ENCODE assay signal across 30 cellular contexts in genomic region chr2:119414894-119415293, GRCh38. TPM values are rescaled to one million over a fixed set of nuclear protein-coding genes. Genes with fewer than 3 reads are reported as not detected.
DNase-seq lines count a peak whose midpoint lies in the region; ATAC-seq, FAIRE-seq and TF ChIP-seq lines count a peak whose summit lies in the region.
"Had no signal": no experiment of that assay in that cellular context is flagged by ENCODE, and none has a peak within 500 bp of the region (broad histone marks: within the 10 kb centered on the region; RNA-seq: fewer than 3 reads in every experiment).

No MANE protein-coding gene starts in this region.

- no peak overlapping the region for H3K27ac ChIP-seq in BLaER1 treated with 17β-estradiol and CSF1 and Interleukin-3, amounts not matched to agents 10 nM and 100 nM
- H3K27ac ChIP-seq in astrocyte (ENCODE audit: low read depth, low read length), result no peak overlapping the region
- no peak overlapping the region for H3K27ac ChIP-seq in transverse colon
- H3K27ac ChIP-seq: SJSA1 had no signal

- peaks cover 6 to 29% (median 18%) of the 10 kb centered on the region in 11 experiments; a peak in 21 of 22 replicates for H3K9me3 ChIP-seq in BLaER1 treated with 17β-estradiol and CSF1 and Interleukin-3, amounts not matched to agents 10 nM and 100 nM (replicated peaks in 1 of 11)
- H3K9me3 ChIP-seq in astrocyte (ENCODE audit: insufficient read depth, low read depth, low read length) (no peaks in the 10 kb centered on the region), transverse colon (no peaks in the 10 kb centered on the region)
- H3K9me3 ChIP-seq: SJSA1 had no signal

- H3K27me3 Mint-ChIP-seq in astrocyte (ENCODE audit: low read depth, unreplicated experiment), result peaks cover 2% of the 10 kb centered on the region
- H3K27me3 Mint-ChIP-seq in stimulated activated naive B cell treated with anti-CD40 and anti-IgM and Interleukin-4, amounts not matched to agents 10 μg/mL and 1 μg/mL and 100 μg/mL, for 72 hours, result peaks cover 5 to 8% of the 10 kb centered on the region in 2 donors

- H3K9ac ChIP-seq in BLaER1 treated with 17β-estradiol and CSF1 and Interleukin-3, amounts not matched to agents 10 nM and 100 nM, result no peak overlapping the region
- no peak overlapping the region for H3K9ac ChIP-seq in astrocyte (ENCODE audit: low read length)

- H3K9me3 Mint-ChIP-seq in astrocyte (ENCODE audit: unreplicated experiment), result peaks cover 3% of the 10 kb centered on the region
- no peaks in the 10 kb centered on the region for H3K9me3 Mint-ChIP-seq in stimulated activated naive B cell treated with anti-CD40 and anti-IgM and Interleukin-4, amounts not matched to agents 10 μg/mL and 1 μg/mL and 100 μg/mL, for 72 hours

- TF ChIP-seq CTCF in astrocyte (IDR thresholded peaks at IDR 0.05; ENCODE audit: insufficient read depth, low read depth, low read length) (no peak), transverse colon (IDR thresholded peaks at IDR 0.05) (no peak)

- no peak for TF ChIP-seq EP300 in transverse colon (IDR thresholded peaks at IDR 0.05; ENCODE audit: low read depth)

- H3K27ac Mint-ChIP-seq in astrocyte (ENCODE audit: unreplicated experiment), result no peak overlapping the region
- H3K27ac Mint-ChIP-seq in stimulated activated naive B cell treated with anti-CD40 and anti-IgM and Interleukin-4, amounts not matched to agents 10 μg/mL and 1 μg/mL and 100 μg/mL, for 72 hours, result no peak overlapping the region
- H3K27ac Mint-ChIP-seq: CD4-positive, alpha-beta memory T cell had no signal

- no peaks in the 10 kb centered on the region for H3K36me3 Mint-ChIP-seq in astrocyte (ENCODE audit: low read depth, unreplicated experiment)
- H3K36me3 Mint-ChIP-seq in stimulated activated naive B cell treated with anti-CD40 and anti-IgM and Interleukin-4, amounts not matched to agents 10 μg/mL and 1 μg/mL and 100 μg/mL, for 72 hours, result no peaks in the 10 kb centered on the region
- H3K36me3 Mint-ChIP-seq: CD4-positive, alpha-beta memory T cell had no signal

- 72 to 76% methylated on average over 3 of the region's 3 CpGs for WGBS in transverse colon (ENCODE audit: low coverage in 1 of 2), 2 donors

- no peak overlapping the region for H3K4me3 ChIP-seq in BLaER1 treated with 17β-estradiol and CSF1 and Interleukin-3, amounts not matched to agents 10 nM and 100 nM
- no peak overlapping the region for H3K4me3 ChIP-seq in astrocyte (ENCODE audit: insufficient read depth, low read depth, low read length)
- no peak overlapping the region for H3K4me3 ChIP-seq in transverse colon
- H3K4me3 ChIP-seq: SJSA1 had no signal

- DNase-seq in KBM-7 (peak; percentile 38), astrocyte (ENCODE audit: low read depth) (no peak), OCI-M1 (lab: John Stamatoyannopoulos, UW) (no peak), transverse colon (no peak)
- DNase-seq in stimulated activated naive B cell treated with anti-CD40 and anti-IgM and Interleukin-4, amounts not matched to agents 10 μg/mL and 1 μg/mL and 100 μg/mL, for 72 hours, result no peak
- DNase-seq: C1 segment of cervical spinal cord; CD4-positive, alpha-beta memory T cell; COR-L47; EL; GDM1; Kasumi-1; NCI-H1105 treated with DMSO at 0.1 percent for 48 hours; NCI-H146; NCI-H2029; NCI-H446 treated with DMSO at 0.1 percent for 48 hours; NCI-H526; NCI-H82; NK-92 treated with Interleukin-12 subunit alpha and Interleukin-12 subunit beta, amount 100 ng/mL, for 24 hours; PC-3; Right ventricle myocardium superior; RPMI8226 had no signal

- H3K4me3 Mint-ChIP-seq in astrocyte (ENCODE audit: unreplicated experiment), result no peak overlapping the region
- H3K4me3 Mint-ChIP-seq in stimulated activated naive B cell treated with anti-CD40 and anti-IgM and Interleukin-4, amounts not matched to agents 10 μg/mL and 1 μg/mL and 100 μg/mL, for 72 hours, result no peak overlapping the region
- H3K4me3 Mint-ChIP-seq: CD4-positive, alpha-beta memory T cell had no signal

- intact Hi-C loops in transverse colon (cut with DNase I; ENCODE audit: low total_unique reads), result no loop called here

- no peak overlapping the region for H2AFZ ChIP-seq in astrocyte (ENCODE audit: low read depth, low read length)

- H4K20me1 ChIP-seq in BLaER1 treated with 17β-estradiol and CSF1 and Interleukin-3, amounts not matched to agents 10 nM and 100 nM, result no peaks in the 10 kb centered on the region
- no peaks in the 10 kb centered on the region for H4K20me1 ChIP-seq in astrocyte (ENCODE audit: insufficient read depth, low read length)

- no peaks in the 10 kb centered on the region for H3K36me3 ChIP-seq in BLaER1 treated with 17β-estradiol and CSF1 and Interleukin-3, amounts not matched to agents 10 nM and 100 nM
- no peaks in the 10 kb centered on the region for H3K36me3 ChIP-seq in astrocyte (ENCODE audit: insufficient read depth, low read length)
- H3K36me3 ChIP-seq in transverse colon, result no peaks in the 10 kb centered on the region
- H3K36me3 ChIP-seq: SJSA1 had no signal

- H3K4me1 Mint-ChIP-seq in astrocyte (ENCODE audit: low read depth, unreplicated experiment), result peaks cover 6% of the 10 kb centered on the region
- peaks cover 6 to 26% of the 10 kb centered on the region in 2 donors for H3K4me1 Mint-ChIP-seq in stimulated activated naive B cell treated with anti-CD40 and anti-IgM and Interleukin-4, amounts not matched to agents 10 μg/mL and 1 μg/mL and 100 μg/mL, for 72 hours
- H3K4me1 Mint-ChIP-seq: CD4-positive, alpha-beta memory T cell had no signal

- FAIRE-seq in astrocyte (lab: Jason Lieb, UNC), result peak; percentile 20
- FAIRE-seq: A204.1, GM12891, H1 had no signal

- H3K79me2 ChIP-seq in astrocyte (ENCODE audit: insufficient read depth, low read length), result no peaks in the 10 kb centered on the region

- in situ Hi-C loops in KBM-7 (cut with MboI; ENCODE audit: low pct_unique_long_range_greater_than_20kb, low sequenced_read_pairs), result loop anchor here (10.0 kb wide), 1 partner anchor 60 kb away; no protein-coding TSS in a partner anchor
- in situ Hi-C loops in transverse colon (cut with MboI; ENCODE audit: low pct_ligation_motif_present in 1 of 4, low pct_unique_long_range_greater_than_20kb in 1 of 4, low sequenced_read_pairs in 3 of 4), result loop anchor here in 2 of 4 donors (5.0 to 25.0 kb wide), 2 partner anchors 62 to 247 kb away; no protein-coding TSS in a partner anchor

- H3K4me1 ChIP-seq in BLaER1 treated with 17β-estradiol and CSF1 and Interleukin-3, amounts not matched to agents 10 nM and 100 nM, result peaks cover 13 to 29% (median 24%) of the 10 kb centered on the region in 10 experiments
- H3K4me1 ChIP-seq in astrocyte (ENCODE audit: insufficient read depth, low read length) (no peaks in the 10 kb centered on the region), transverse colon (peaks cover 0 to 12% (median 0%) of the 10 kb centered on the region in 4 donors)
- H3K4me1 ChIP-seq: SJSA1 had no signal

- ATAC-seq in stimulated activated naive B cell treated with anti-CD40 and anti-IgM and Interleukin-4, amounts not matched to agents 10 μg/mL and 1 μg/mL and 100 μg/mL, for 72 hours (replicated peaks), result peak; percentile 43 to 58
- no peak for ATAC-seq in GM18858 (IDR thresholded peaks at IDR 0.05; ENCODE audit: unreplicated experiment)
- ATAC-seq: HCT116, PC-3 had no signal

- H3K27me3 ChIP-seq in BLaER1 treated with 17β-estradiol and CSF1 and Interleukin-3, amounts not matched to agents 10 nM and 100 nM, result no peaks in the 10 kb centered on the region
- H3K27me3 ChIP-seq in astrocyte (ENCODE audit: insufficient read depth, low read length) (peaks cover under 1% of the 10 kb centered on the region), transverse colon (no peaks in the 10 kb centered on the region)

- no peak for TF ChIP-seq POLR2A in transverse colon (IDR thresholded peaks at IDR 0.05)

- H3K4me2 ChIP-seq in BLaER1 treated with 17β-estradiol and CSF1 and Interleukin-3, amounts not matched to agents 10 nM and 100 nM, result peak overlapping the region in 9 of 11 experiments; percentile 21 to 64 (median 57); a peak in 15 of 22 replicates
- no peak overlapping the region for H3K4me2 ChIP-seq in astrocyte (ENCODE audit: low read length)

RNA-seq across cellular contexts. Expression of gene TMEM37, which starts 16.8 kb away (rescaled TPM):
- total RNA-seq in astrocyte (1.6 and 3.3 TPM in 2 replicates), transverse colon (100 to 1,000 TPM in 3 of 4 donors, 10 to 100 TPM in 1; 18.7 to 210 (median 157) TPM)
- total RNA-seq: MCF 10A; SJSA1; T-helper 1 cell treated with Interleukin-12 subunit alpha and Interleukin-12 subunit beta and Interleukin-4 antibody, amounts not matched to agents 30 ng/mL and 1 ng/mL, for 36 hours had no signal

RNA-seq across cellular contexts. Expression of gene DBI, which starts 48.1 kb away (rescaled TPM):
- 101 and 126 TPM in 2 replicates for total RNA-seq in astrocyte
- 100 to 1,000 TPM in 2 of 4 donors, 10 to 100 TPM in 2; 33.8 to 212 (median 149) TPM for total RNA-seq in transverse colon

RNA-seq across cellular contexts. Expression of gene C2orf76, which starts 48.3 kb away (rescaled TPM):
- total RNA-seq in astrocyte (8.1 and 9.2 TPM in 2 replicates), transverse colon (10 to 100 TPM in 1 of 4 donors, 1 to 10 TPM in 1, not detected in 2; 2.9 to 11.3 TPM)
